Comparison of ENCODE assay signal across 11 cellular contexts in genomic region chr3:10505050-10505790, GRCh38. TPM values are rescaled to one million over a fixed set of nuclear protein-coding genes. Genes with fewer than 3 reads are reported as not detected.
DNase-seq lines count a peak whose midpoint lies in the region; ATAC-seq, FAIRE-seq and TF ChIP-seq lines count a peak whose summit lies in the region.
"Had no signal": no experiment of that assay in that cellular context is flagged by ENCODE, and none has a peak within 500 bp of the region (broad histone marks: within the 10 kb centered on the region; RNA-seq: fewer than 3 reads in every experiment).

Gene ATP2B2, minus strand, starts transcription at chr3:10505586. Its CDS starts 56,043 bp downstream, at chr3:10449543.

- no peaks in the 10 kb centered on the region for H3K36me3 ChIP-seq in sigmoid colon
- H3K36me3 ChIP-seq: neutrophil had no signal

- intact Hi-C loops in sigmoid colon (cut with DNase I): no loop called here

- 7% methylated on average over 41 to 42 of the region's 42 CpGs for WGBS in sigmoid colon, 2 donors

- DNase-seq in DMS53 (lab: John Stamatoyannopoulos, UW) (peak; percentile 42), DMS53 treated with DMSO at 0.1 percent for 48 hours (lab: John Stamatoyannopoulos, UW; ENCODE audit: unreplicated experiment) (no peak), NCI-H345 (lab: John Stamatoyannopoulos, UW) (peak; percentile 23), frontal cortex (ENCODE audit: low spot score in 2 of 2) (peak; percentile 41 to 62), sigmoid colon (no peak), NCI-H128 (lab: John Stamatoyannopoulos, UW; ENCODE audit: unreplicated experiment) (no peak), GM10266 (ENCODE audit: extremely low spot score) (no peak)
- DNase-seq: 8988T, PC-9 had no signal

- no peak for TF ChIP-seq EP300 in sigmoid colon (IDR thresholded peaks at IDR 0.05)

- no peak for ATAC-seq in GM18870 (IDR thresholded peaks at IDR 0.05; ENCODE audit: unreplicated experiment)

- H3K4me1 ChIP-seq in sigmoid colon: peaks cover 0 to 13% (median 11%) of the 10 kb centered on the region in 4 donors

- TF ChIP-seq CTCF in sigmoid colon (IDR thresholded peaks at IDR 0.05) (no peak), GM10266 (IDR thresholded peaks at IDR 0.05; ENCODE audit: control insufficient read depth, insufficient read depth, low read depth, missing control alignments) (no peak)

- no peaks in the 10 kb centered on the region for H3K9me3 ChIP-seq in sigmoid colon
- H3K9me3 ChIP-seq: neutrophil had no signal

- no peak for FAIRE-seq in frontal cortex (lab: Jason Lieb, UNC)

- H3K4me3 ChIP-seq in sigmoid colon: peak within 1 kb of the TSS; percentile 14 to 44 (median 26)
- H3K4me3 ChIP-seq: PC-9 had no signal

- H3K27ac ChIP-seq in sigmoid colon: no peak within 1 kb of the TSS
- H3K27ac ChIP-seq: neutrophil, PC-9 had no signal

- peaks cover 6 to 43% (median 31%) of the 10 kb centered on the region in 3 donors for H3K27me3 ChIP-seq in sigmoid colon

- no peak for TF ChIP-seq POLR2A in sigmoid colon (IDR thresholded peaks at IDR 0.05)

RNA-seq across cellular contexts. Expression of gene ATP2B2, which starts in this region (rescaled TPM):
- 62.8 TPM for total RNA-seq in frontal cortex
- total RNA-seq in sigmoid colon: under 1 TPM in 3 of 4 donors, not detected in 1; under 0.01 to 0.83 (median 0.36) TPM
- polyA plus RNA-seq in sigmoid colon: under 1 TPM in 1 of 3 donors, not detected in 2; 0.10 TPM
- total RNA-seq: PC-9 had no signal

Comparison
In these comparisons a context has a peak if more than half of its experiments do, and no peak if none do; other contexts are left out.
1. RNA of gene ATP2B2 (total RNA-seq): 62.8 TPM in frontal cortex (single experiment); under 0.01 to 0.83 TPM in sigmoid colon; every median in the first group is over 10 times any median in the second.
2. DNase-seq: peak in DMS53 (single experiment), NCI-H345 (single experiment) and frontal cortex (2 of 2); none in DMS53 treated with DMSO at 0.1 percent for 48 hours (single experiment), sigmoid colon (single experiment), NCI-H128 (single experiment) and GM10266 (single experiment).